In genomic region chr2:46260305-46260704, GRCh38 we compare ENCODE assay signal across 2 cellular contexts.
TF ChIP-seq lines count a peak whose summit lies in the region.

No MANE protein-coding gene starts in this region.

TF ChIP-seq in HEK293, 187 proteins besides CTCF, POLR2A, EP300 and RAD21:
- TF ChIP-seq ZNF664 (tag by site-specific recombination; IDR thresholded peaks at IDR 0.05) = 0 out of 2 replicates have a peak, but pooled peaks have one; percentile 32
- TF ChIP-seq TRIM28 (IDR thresholded peaks at IDR 0.05; ENCODE audit: borderline replicate concordance, low read length) = no peak
TF ChIP-seq in HEK293: peak in this region for 1.

TF ChIP-seq in HepG2, 621 proteins besides CTCF, POLR2A, EP300 and RAD21:
- TF ChIP-seq CEBPB (IDR thresholded peaks at IDR 0.05; ENCODE audit: borderline replicate concordance, low read depth, low read length) (peak; percentile 52; the same call in 1 of the 2 replicates), ZNF354B (CRISPR knock-in tag; IDR thresholded peaks at IDR 0.05) (no peak)
